ENCODE assay signal across 23 cellular contexts in the genomic region with DNA sequence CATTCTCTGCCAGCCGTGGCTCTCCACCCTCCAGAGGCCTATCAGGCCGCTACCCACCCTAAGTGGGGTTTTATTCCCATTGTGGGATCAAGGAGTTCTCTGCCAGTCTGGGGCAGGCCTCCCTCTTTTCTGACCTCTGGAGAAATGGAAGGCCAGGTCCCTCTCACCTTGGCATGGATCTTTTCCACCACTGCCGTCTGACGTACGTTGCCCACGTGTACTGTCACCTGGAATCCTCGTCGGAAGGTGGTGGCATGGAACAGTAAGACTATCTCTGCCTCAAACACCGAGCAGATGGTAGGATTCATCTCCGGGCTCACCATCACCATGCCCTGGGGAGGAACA. TPM values are rescaled to one million over a fixed set of nuclear protein-coding genes. Genes with fewer than 3 reads are reported as not detected.
"Had no signal": no experiment of that assay in that cellular context is flagged by ENCODE, and none has a peak within 500 bp of the region (broad histone marks: within the 10 kb centered on the region; RNA-seq: fewer than 3 reads in every experiment).

No MANE protein-coding gene starts in this region.

- H3K4me3 ChIP-seq: adrenal gland, ascending aorta, gastroesophageal sphincter, left ventricle myocardium inferior, upper lobe of left lung had no signal

- H3K79me2 ChIP-seq: parathyroid adenoma had no signal

- H3K9me3 ChIP-seq: adrenal gland, ascending aorta, gastroesophageal sphincter, left ventricle myocardium inferior, upper lobe of left lung had no signal

- H3K27ac Mint-ChIP-seq: activated CD4-positive, alpha-beta T cell treated with anti-CD3 and anti-CD28 coated beads, Interleukin-2, amount 10 ng/mL, durations not matched to agents 24 days and 14 days; activated naive CD4-positive, alpha-beta T cell treated with anti-CD3 and anti-CD28 coated beads, Interleukin-2, amount 50 U/mL, for 24 hours; activated T-helper 1 cell treated with anti-CD3 and anti-CD28 coated beads, Interleukin-12 subunit alpha, Interleukin-12 subunit beta, Interleukin-2, Interleukin-4 antibody, amounts not matched to agents 30 ng/mL and 10 ng/mL and 1 ng/mL, durations not matched to agents 14 hours and 24 hours and 36 hours; endodermal cell; nephron had no signal

- DNase-seq: activated CD4-positive, alpha-beta T cell treated with anti-CD3 and anti-CD28 coated beads, Interleukin-2, amount 10 ng/mL, durations not matched to agents 24 days and 14 days; activated CD8-positive, alpha-beta memory T cell treated with anti-CD3 and anti-CD28 coated beads, Interleukin-2, amount 50 U/mL, for 48 hours; activated gamma-delta T cell treated with Interleukin-2 at 50 U/mL for 16 hours; brain microvascular endothelial cell; central memory CD4-positive, alpha-beta T cell; cortex of kidney; endodermal cell; hypothalamus; left ventricle myocardium inferior; stimulated activated CD4-positive, alpha-beta T cell treated with anti-CD3 and anti-CD28 coated beads, Interleukin-4, amount 100 ng/mL, for 24 hours; stimulated activated naive CD8-positive, alpha-beta T cell treated with anti-CD3 and anti-CD28 coated beads, Interleukin-15, Interleukin-2, amounts not matched to agents 100 U/mL and 50 U/mL, for 24 hours; SW 1271; upper lobe of left lung had no signal

- H3K27me3 Mint-ChIP-seq: activated CD4-positive, alpha-beta T cell treated with anti-CD3 and anti-CD28 coated beads, Interleukin-2, amount 10 ng/mL, durations not matched to agents 24 days and 14 days; activated naive CD4-positive, alpha-beta T cell treated with anti-CD3 and anti-CD28 coated beads, Interleukin-2, amount 50 U/mL, for 24 hours had no signal

- ATAC-seq: gastroesophageal sphincter; stimulated activated naive CD8-positive, alpha-beta T cell treated with anti-CD3 and anti-CD28 coated beads, Interleukin-15, Interleukin-2, amounts not matched to agents 100 U/mL and 50 U/mL, for 24 hours had no signal

- H3K9me3 Mint-ChIP-seq: activated CD4-positive, alpha-beta T cell treated with anti-CD3 and anti-CD28 coated beads, Interleukin-2, amount 10 ng/mL, durations not matched to agents 24 days and 14 days; activated naive CD4-positive, alpha-beta T cell treated with anti-CD3 and anti-CD28 coated beads, Interleukin-2, amount 50 U/mL, for 24 hours; activated T-helper 1 cell treated with anti-CD3 and anti-CD28 coated beads, Interleukin-12 subunit alpha, Interleukin-12 subunit beta, Interleukin-2, Interleukin-4 antibody, amounts not matched to agents 30 ng/mL and 10 ng/mL and 1 ng/mL, durations not matched to agents 14 hours and 24 hours and 36 hours; endodermal cell; nephron had no signal

- H3K9ac ChIP-seq: parathyroid adenoma had no signal

- H2AFZ ChIP-seq: parathyroid adenoma had no signal

- H3K27ac ChIP-seq: adrenal gland, ascending aorta, brain microvascular endothelial cell, epithelial cell of prostate, gastroesophageal sphincter, left ventricle myocardium inferior, parathyroid adenoma, upper lobe of left lung had no signal

- H3K4me3 Mint-ChIP-seq: activated CD4-positive, alpha-beta T cell treated with anti-CD3 and anti-CD28 coated beads, Interleukin-2, amount 10 ng/mL, durations not matched to agents 24 days and 14 days; activated naive CD4-positive, alpha-beta T cell treated with anti-CD3 and anti-CD28 coated beads, Interleukin-2, amount 50 U/mL, for 24 hours; activated T-helper 1 cell treated with anti-CD3 and anti-CD28 coated beads, Interleukin-12 subunit alpha, Interleukin-12 subunit beta, Interleukin-2, Interleukin-4 antibody, amounts not matched to agents 30 ng/mL and 10 ng/mL and 1 ng/mL, durations not matched to agents 14 hours and 24 hours and 36 hours; endodermal cell; nephron had no signal

- H3K27me3 ChIP-seq: adrenal gland, ascending aorta, brain microvascular endothelial cell, gastroesophageal sphincter, upper lobe of left lung had no signal

RNA-seq across cellular contexts. Expression of a gene that starts 23.0 kb away (rescaled TPM):
- total RNA-seq: activated CD4-positive, alpha-beta T cell treated with anti-CD3 and anti-CD28 coated beads, Interleukin-2, amount 10 ng/mL, durations not matched to agents 24 days and 14 days; activated CD8-positive, alpha-beta memory T cell treated with anti-CD3 and anti-CD28 coated beads for 36 hours; activated T-helper 1 cell treated with anti-CD3 and anti-CD28 coated beads, Interleukin-12 subunit alpha, Interleukin-12 subunit beta, Interleukin-2, Interleukin-4 antibody, amounts not matched to agents 30 ng/mL and 10 ng/mL and 1 ng/mL, durations not matched to agents 14 hours and 24 hours and 36 hours; ascending aorta; T-helper 2 cell treated with Interferon-gamma antibody and Interleukin-4, amounts not matched to agents 100 ng/mL and 5 ng/mL, for 36 hours had no signal
